Comparison of ENCODE assay signal across 1 cellular context in the genomic region with DNA sequence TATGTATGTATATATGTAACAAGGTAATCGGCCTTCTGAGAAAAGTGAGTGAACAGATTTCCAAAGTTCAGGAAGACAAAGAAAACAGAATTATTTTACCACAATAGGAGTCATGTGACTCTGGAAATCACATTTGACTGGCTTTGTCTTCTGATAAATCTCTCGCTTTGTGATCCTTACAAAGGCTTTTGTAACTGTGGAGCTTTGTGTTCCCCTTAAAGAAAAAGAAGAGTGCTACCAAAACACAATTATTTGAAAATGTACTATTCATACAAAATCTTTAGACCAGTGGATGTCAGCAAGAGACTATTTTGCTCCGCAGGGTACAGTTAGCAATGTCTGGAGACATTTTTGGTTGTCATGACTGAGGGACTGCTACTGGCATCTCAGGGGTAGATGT.
TF ChIP-seq lines count a peak whose summit lies in the region.

No MANE protein-coding gene starts in this region.

TF ChIP-seq in K562, 482 proteins besides CTCF, POLR2A, EP300 and RAD21:
- TF ChIP-seq, protein P1, sequence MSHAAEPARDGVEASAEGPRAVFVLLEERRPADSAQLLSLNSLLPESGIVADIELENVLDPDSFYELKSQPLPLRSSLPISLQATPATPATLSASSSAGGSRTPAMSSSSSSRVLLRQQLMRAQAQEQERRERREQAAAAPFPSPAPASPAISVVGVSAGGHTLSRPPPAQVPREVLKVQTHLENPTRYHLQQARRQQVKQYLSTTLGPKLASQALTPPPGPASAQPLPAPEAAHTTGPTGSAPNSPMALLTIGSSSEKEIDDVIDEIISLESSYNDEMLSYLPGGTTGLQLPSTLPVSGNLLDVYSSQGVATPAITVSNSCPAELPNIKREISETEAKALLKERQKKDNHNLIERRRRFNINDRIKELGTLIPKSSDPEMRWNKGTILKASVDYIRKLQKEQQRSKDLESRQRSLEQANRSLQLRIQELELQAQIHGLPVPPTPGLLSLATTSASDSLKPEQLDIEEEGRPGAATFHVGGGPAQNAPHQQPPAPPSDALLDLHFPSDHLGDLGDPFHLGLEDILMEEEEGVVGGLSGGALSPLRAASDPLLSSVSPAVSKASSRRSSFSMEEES (CRISPR knock-in tag; IDR thresholded peaks at IDR 0.05) = peak; percentile 42
- no peak for TF ChIP-seq SNRNP70 (optimal IDR thresholded peaks at IDR 0.05; ENCODE audit: low read depth, low read length)
